Comparison of ENCODE assay signal across 2 cellular contexts in genomic region chr2:212904646-212905045, GRCh38.
TF ChIP-seq lines count a peak whose summit lies in the region.

No MANE protein-coding gene starts in this region.

TF ChIP-seq in GM12878, 131 proteins besides CTCF, POLR2A, EP300 and RAD21 (continued from another document):
- TF ChIP-seq RELB (IDR thresholded peaks at IDR 0.05; ENCODE audit: low read depth) = no peak
- no peak for TF ChIP-seq FOXM1 (IDR thresholded peaks at IDR 0.05; ENCODE audit: low read depth, low read length)
- no peak for TF ChIP-seq BACH1 (IDR thresholded peaks at IDR 0.05; ENCODE audit: borderline replicate concordance)
- TF ChIP-seq IKZF2 (IDR thresholded peaks at IDR 0.05) = no peak
- no peak for TF ChIP-seq CHD2 (IDR thresholded peaks at IDR 0.05; ENCODE audit: borderline replicate concordance, low read depth, low read length)
- TF ChIP-seq SP1 (IDR thresholded peaks at IDR 0.05; ENCODE audit: low read depth, low read length) = no peak
- TF ChIP-seq NR2F1 (conservative IDR thresholded peaks at IDR 0.05) = no peak
- no peak for TF ChIP-seq ZNF622 (IDR thresholded peaks at IDR 0.05)
- no peak for TF ChIP-seq REST (IDR thresholded peaks at IDR 0.05; ENCODE audit: low read depth, low read length)
- no peak for TF ChIP-seq CHD4 (IDR thresholded peaks at IDR 0.05)
- TF ChIP-seq ZBTB33 (IDR thresholded peaks at IDR 0.05) = no peak
- no peak for TF ChIP-seq ZSCAN29 (IDR thresholded peaks at IDR 0.05)
- TF ChIP-seq RAD51 (IDR thresholded peaks at IDR 0.05) = no peak
- TF ChIP-seq SMAD5 (IDR thresholded peaks at IDR 0.05; ENCODE audit: low read depth) = no peak

TF ChIP-seq in WTC11, 78 proteins besides CTCF, POLR2A, EP300 and RAD21:
- TF ChIP-seq ARID4B (CRISPR knock-in tag; IDR thresholded peaks at IDR 0.05; ENCODE audit: borderline replicate concordance) (no peak), ZNF219 (CRISPR knock-in tag; IDR thresholded peaks at IDR 0.05; ENCODE audit: borderline replicate concordance) (no peak), PREB (CRISPR knock-in tag; IDR thresholded peaks at IDR 0.05; ENCODE audit: borderline replicate concordance) (no peak), ZNF671 (CRISPR knock-in tag; IDR thresholded peaks at IDR 0.05) (no peak), USF2 (CRISPR knock-in tag; IDR thresholded peaks at IDR 0.05) (no peak), ERG (CRISPR knock-in tag; IDR thresholded peaks at IDR 0.05) (no peak), NR2C2 (CRISPR knock-in tag; IDR thresholded peaks at IDR 0.05) (no peak), ETV6 (CRISPR knock-in tag; IDR thresholded peaks at IDR 0.05) (no peak)
